ENCODE assay signal across 23 cellular contexts in genomic region chr10:113594673-113595072, GRCh38. TPM values are rescaled to one million over a fixed set of nuclear protein-coding genes. Genes with fewer than 3 reads are reported as not detected.
A peak's percentile ranks its signal among the peaks of the same experiment; 100 is the strongest.
DNase-seq lines count a peak whose midpoint lies in the region; ATAC-seq and TF ChIP-seq lines count a peak whose summit lies in the region.
"Had no signal": no experiment of that assay in that cellular context is flagged by ENCODE, and none has a peak within 500 bp of the region (broad histone marks: within the 10 kb centered on the region; RNA-seq: fewer than 3 reads in every experiment).

No MANE protein-coding gene starts in this region.

- H3K4me1 ChIP-seq in GM23338 (ENCODE audit: insufficient read depth), result no peaks in the 10 kb centered on the region
- H3K4me1 ChIP-seq: A549, BE2C had no signal

- H3K27ac Mint-ChIP-seq in GM23338 (no peak overlapping the region), mesothelial cell of epicardium (no peak overlapping the region)
- H3K27ac Mint-ChIP-seq: CD4-positive, alpha-beta memory T cell had no signal

- H3K9me3 Mint-ChIP-seq in GM23338 (no peaks in the 10 kb centered on the region), mesothelial cell of epicardium (no peaks in the 10 kb centered on the region)
- H3K9me3 Mint-ChIP-seq: CD4-positive, alpha-beta memory T cell had no signal

- H3F3A ChIP-seq in GM23338 (replicated peaks; ENCODE audit: low read depth), result no peaks in the 10 kb centered on the region

- H4K20me1 ChIP-seq in GM23338 (replicated peaks; ENCODE audit: insufficient read depth), result no peaks in the 10 kb centered on the region
- H4K20me1 ChIP-seq: BLaER1 treated with 17β-estradiol and CSF1 and Interleukin-3, amounts not matched to agents 10 nM and 100 nM had no signal

- DNase-seq in GM23338 (ENCODE audit: low spot score) (no peak), ecto neural progenitor cell (ENCODE audit: low spot score) (peak; percentile 56), left lobe of liver (ENCODE audit: low spot score) (no peak), retina (peak; percentile 20), NK-92 (lab: John Stamatoyannopoulos, UW; ENCODE audit: unreplicated experiment) (no peak), kidney glomerular epithelial cell (lab: John Stamatoyannopoulos, UW) (no peak), mesothelial cell of epicardium (ENCODE audit: low spot score in 2 of 2, unreplicated experiment in 2 of 2) (no peak)
- DNase-seq: 8988T; ACHN; AML-193; BE2C; Calu3; CD4-positive, alpha-beta memory T cell; COR-L47; DMS153; DND-41; GDM1; H7; HCEC 1CT had no signal

- TF ChIP-seq CTCF in GM23338 (conservative IDR thresholded peaks at IDR 0.05; ENCODE audit: low read depth in 2 of 2) (no peak), mesothelial cell of epicardium (IDR thresholded peaks at IDR 0.05; ENCODE audit: unreplicated experiment) (no peak)

- H3K79me2 ChIP-seq in GM23338 (replicated peaks; ENCODE audit: insufficient read depth), result no peaks in the 10 kb centered on the region

- no peaks in the 10 kb centered on the region for H3K36me3 ChIP-seq in GM23338 (ENCODE audit: insufficient read depth)
- H3K36me3 ChIP-seq: BE2C; BLaER1 treated with 17β-estradiol and CSF1 and Interleukin-3, amounts not matched to agents 10 nM and 100 nM had no signal

- H3K27me3 Mint-ChIP-seq in GM23338 (ENCODE audit: insufficient read depth, low read depth, poor library complexity), result peaks cover 4% of the 10 kb centered on the region
- H3K27me3 Mint-ChIP-seq in mesothelial cell of epicardium (ENCODE audit: low read depth), result peaks cover 73% of the 10 kb centered on the region

- no peaks in the 10 kb centered on the region for H3K27me3 ChIP-seq in GM23338 (ENCODE audit: insufficient read depth)
- H3K27me3 ChIP-seq: BE2C; BLaER1 treated with 17β-estradiol and CSF1 and Interleukin-3, amounts not matched to agents 10 nM and 100 nM had no signal

- H2AFZ ChIP-seq in GM23338, result no peak overlapping the region

- no peak overlapping the region for H3K4me2 ChIP-seq in GM23338
- H3K4me2 ChIP-seq: A549 had no signal

- no peak overlapping the region for H3K4me3 ChIP-seq in GM23338
- H3K4me3 ChIP-seq: A549; BLaER1 treated with 17β-estradiol and CSF1 and Interleukin-3, amounts not matched to agents 10 nM and 100 nM had no signal

- no peak overlapping the region for H3K27ac ChIP-seq in GM23338 (ENCODE audit: low read depth)
- H3K27ac ChIP-seq: A549; BLaER1 treated with 17β-estradiol and CSF1 and Interleukin-3, amounts not matched to agents 10 nM and 100 nM had no signal

- no peak overlapping the region for H3K4me3 Mint-ChIP-seq in GM23338
- H3K4me3 Mint-ChIP-seq in mesothelial cell of epicardium, result no peak overlapping the region
- H3K4me3 Mint-ChIP-seq: CD4-positive, alpha-beta memory T cell had no signal

- H3K4me1 Mint-ChIP-seq in GM23338 (no peaks in the 10 kb centered on the region), mesothelial cell of epicardium (no peaks in the 10 kb centered on the region)
- H3K4me1 Mint-ChIP-seq: CD4-positive, alpha-beta memory T cell had no signal

- H3K9me2 ChIP-seq in GM23338 (ENCODE audit: insufficient read depth), result no peaks in the 10 kb centered on the region

- ATAC-seq in GM23338 (peak; percentile 68), left lobe of liver (peak; percentile 18), GM21786 (IDR thresholded peaks at IDR 0.05; ENCODE audit: unreplicated experiment) (no peak)
- ATAC-seq: A549 had no signal

- H3K36me3 Mint-ChIP-seq in GM23338 (ENCODE audit: low read depth) (no peaks in the 10 kb centered on the region), mesothelial cell of epicardium (no peaks in the 10 kb centered on the region)
- H3K36me3 Mint-ChIP-seq: CD4-positive, alpha-beta memory T cell had no signal

TF ChIP-seq in GM23338, 12 proteins besides CTCF, POLR2A, EP300 and RAD21 (continues in another document):
- TF ChIP-seq EZH2 (IDR thresholded peaks at IDR 0.05; ENCODE audit: low read depth, unreplicated experiment) (no peak), ZNF114 (CRISPR knock-in tag; IDR thresholded peaks at IDR 0.05) (no peak), JUNB (IDR thresholded peaks at IDR 0.05; ENCODE audit: unreplicated experiment) (no peak), CREB1 (CRISPR knock-in tag; IDR thresholded peaks at IDR 0.05; ENCODE audit: low read depth) (no peak), STAT1 (IDR thresholded peaks at IDR 0.05; ENCODE audit: unreplicated experiment) (no peak)
- TF ChIP-seq, protein P1, sequence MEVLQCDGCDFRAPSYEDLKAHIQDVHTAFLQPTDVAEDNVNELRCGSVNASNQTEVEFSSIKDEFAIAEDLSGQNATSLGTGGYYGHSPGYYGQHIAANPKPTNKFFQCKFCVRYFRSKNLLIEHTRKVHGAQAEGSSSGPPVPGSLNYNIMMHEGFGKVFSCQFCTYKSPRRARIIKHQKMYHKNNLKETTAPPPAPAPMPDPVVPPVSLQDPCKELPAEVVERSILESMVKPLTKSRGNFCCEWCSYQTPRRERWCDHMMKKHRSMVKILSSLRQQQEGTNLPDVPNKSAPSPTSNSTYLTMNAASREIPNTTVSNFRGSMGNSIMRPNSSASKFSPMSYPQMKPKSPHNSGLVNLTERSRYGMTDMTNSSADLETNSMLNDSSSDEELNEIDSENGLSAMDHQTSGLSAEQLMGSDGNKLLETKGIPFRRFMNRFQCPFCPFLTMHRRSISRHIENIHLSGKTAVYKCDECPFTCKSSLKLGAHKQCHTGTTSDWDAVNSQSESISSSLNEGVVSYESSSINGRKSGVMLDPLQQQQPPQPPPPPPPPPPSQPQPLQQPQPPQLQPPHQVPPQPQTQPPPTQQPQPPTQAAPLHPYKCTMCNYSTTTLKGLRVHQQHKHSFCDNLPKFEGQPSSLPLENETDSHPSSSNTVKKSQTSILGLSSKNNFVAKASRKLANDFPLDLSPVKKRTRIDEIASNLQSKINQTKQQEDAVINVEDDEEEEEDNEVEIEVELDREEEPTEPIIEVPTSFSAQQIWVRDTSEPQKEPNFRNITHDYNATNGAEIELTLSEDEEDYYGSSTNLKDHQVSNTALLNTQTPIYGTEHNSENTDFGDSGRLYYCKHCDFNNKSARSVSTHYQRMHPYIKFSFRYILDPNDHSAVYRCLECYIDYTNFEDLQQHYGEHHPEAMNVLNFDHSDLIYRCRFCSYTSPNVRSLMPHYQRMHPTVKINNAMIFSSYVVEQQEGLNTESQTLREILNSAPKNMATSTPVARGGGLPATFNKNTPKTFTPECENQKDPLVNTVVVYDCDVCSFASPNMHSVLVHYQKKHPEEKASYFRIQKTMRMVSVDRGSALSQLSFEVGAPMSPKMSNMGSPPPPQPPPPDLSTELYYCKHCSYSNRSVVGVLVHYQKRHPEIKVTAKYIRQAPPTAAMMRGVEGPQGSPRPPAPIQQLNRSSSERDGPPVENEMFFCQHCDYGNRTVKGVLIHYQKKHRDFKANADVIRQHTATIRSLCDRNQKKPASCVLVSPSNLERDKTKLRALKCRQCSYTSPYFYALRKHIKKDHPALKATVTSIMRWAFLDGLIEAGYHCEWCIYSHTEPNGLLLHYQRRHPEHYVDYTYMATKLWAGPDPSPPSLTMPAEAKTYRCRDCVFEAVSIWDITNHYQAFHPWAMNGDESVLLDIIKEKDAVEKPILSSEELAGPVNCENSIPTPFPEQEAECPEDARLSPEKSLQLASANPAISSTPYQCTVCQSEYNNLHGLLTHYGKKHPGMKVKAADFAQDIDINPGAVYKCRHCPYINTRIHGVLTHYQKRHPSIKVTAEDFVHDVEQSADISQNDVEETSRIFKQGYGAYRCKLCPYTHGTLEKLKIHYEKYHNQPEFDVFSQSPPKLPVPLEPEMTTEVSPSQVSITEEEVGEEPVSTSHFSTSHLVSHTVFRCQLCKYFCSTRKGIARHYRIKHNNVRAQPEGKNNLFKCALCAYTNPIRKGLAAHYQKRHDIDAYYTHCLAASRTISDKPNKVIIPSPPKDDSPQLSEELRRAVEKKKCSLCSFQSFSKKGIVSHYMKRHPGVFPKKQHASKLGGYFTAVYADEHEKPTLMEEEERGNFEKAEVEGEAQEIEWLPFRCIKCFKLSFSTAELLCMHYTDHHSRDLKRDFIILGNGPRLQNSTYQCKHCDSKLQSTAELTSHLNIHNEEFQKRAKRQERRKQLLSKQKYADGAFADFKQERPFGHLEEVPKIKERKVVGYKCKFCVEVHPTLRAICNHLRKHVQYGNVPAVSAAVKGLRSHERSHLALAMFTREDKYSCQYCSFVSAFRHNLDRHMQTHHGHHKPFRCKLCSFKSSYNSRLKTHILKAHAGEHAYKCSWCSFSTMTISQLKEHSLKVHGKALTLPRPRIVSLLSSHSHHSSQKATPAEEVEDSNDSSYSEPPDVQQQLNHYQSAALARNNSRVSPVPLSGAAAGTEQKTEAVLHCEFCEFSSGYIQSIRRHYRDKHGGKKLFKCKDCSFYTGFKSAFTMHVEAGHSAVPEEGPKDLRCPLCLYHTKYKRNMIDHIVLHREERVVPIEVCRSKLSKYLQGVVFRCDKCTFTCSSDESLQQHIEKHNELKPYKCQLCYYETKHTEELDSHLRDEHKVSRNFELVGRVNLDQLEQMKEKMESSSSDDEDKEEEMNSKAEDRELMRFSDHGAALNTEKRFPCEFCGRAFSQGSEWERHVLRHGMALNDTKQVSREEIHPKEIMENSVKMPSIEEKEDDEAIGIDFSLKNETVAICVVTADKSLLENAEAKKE (CRISPR knock-in tag; IDR thresholded peaks at IDR 0.05), result no peak

RNA-seq across cellular contexts. Expression of gene HABP2, which starts 41.8 kb away (rescaled TPM):
- total RNA-seq in GM23338 (2014; rRNA removed; shearing (Covaris generic)), result not detected in 2 replicates
- not detected in 2 replicates for polyA plus RNA-seq in GM23338 (2016; fragmentation: Nextera tagmentation; extraction: Ambion mirVana)
- total RNA-seq in left lobe of liver (289 TPM), mesothelial cell of epicardium (0.13 TPM in 1 of 3 replicates, not detected in the others)
- total RNA-seq: CD4-positive, alpha-beta memory T cell; H1; H7 had no signal
- polyA plus RNA-seq: CD4-positive, alpha-beta memory T cell; H1 had no signal

Comparison
In these comparisons a context has a peak if more than half of its experiments do, and no peak if none do; other contexts are left out.
1. DNase-seq: peak in ecto neural progenitor cell (single experiment) and retina (single experiment); none in GM23338 (single experiment), left lobe of liver (single experiment), NK-92 (single experiment), kidney glomerular epithelial cell (single experiment) and mesothelial cell of epicardium (0 of 2).
2. RNA of gene HABP2, which starts 41.8 kb away (total RNA-seq): 289 TPM in left lobe of liver (single experiment); 0.13 TPM in mesothelial cell of epicardium and not detected in GM23338; every median in the first group is over 100 times any median in the second.